Comparison of ENCODE assay signal across 19 cellular contexts in the genomic region with DNA sequence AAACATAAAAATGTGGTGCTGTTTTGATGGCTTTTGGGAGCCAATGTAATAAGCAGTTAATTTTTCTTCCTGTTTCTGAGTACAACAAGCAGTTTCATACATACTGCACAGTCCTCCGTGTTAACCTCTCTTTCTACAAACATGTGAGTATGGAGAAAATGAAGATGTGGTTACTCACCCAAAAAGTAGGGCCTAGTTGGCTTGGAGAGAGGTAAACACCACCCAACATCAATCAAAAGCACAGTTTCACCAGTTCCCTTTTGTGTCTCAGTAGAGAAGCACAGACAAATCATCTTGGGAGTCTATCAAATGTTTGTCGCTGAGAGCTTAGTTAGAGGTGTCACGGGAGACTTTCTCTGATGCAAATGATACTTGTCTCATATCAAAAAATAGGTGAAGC.
"Had no signal": no experiment of that assay in that cellular context is flagged by ENCODE, and none has a peak within 500 bp of the region (broad histone marks: within the 10 kb centered on the region; RNA-seq: fewer than 3 reads in every experiment).

No MANE protein-coding gene starts in this region.

- H3K9me3 ChIP-seq: esophagus squamous epithelium, pancreas, stomach, thoracic aorta, transverse colon had no signal

- H2AFZ ChIP-seq: hepatocyte had no signal

- H3K4me1 ChIP-seq: esophagus squamous epithelium, foreskin keratinocyte, pancreas, stomach, transverse colon had no signal

- H3K27me3 ChIP-seq: esophagus squamous epithelium, foreskin keratinocyte, hepatocyte, pancreas, stomach, transverse colon had no signal

- DNase-seq: esophagus squamous epithelium; foreskin keratinocyte; head of caudate nucleus; left colon; left ventricle myocardium superior; mesenchymal stem cell; midbrain; occipital lobe; pancreas; right cardiac atrium; small intestine; stimulated activated CD4-positive, alpha-beta T cell treated with anti-CD3 and anti-CD28 coated beads, Interleukin-12 subunit alpha, Interleukin-12 subunit beta, amount 100 ng/mL, for 4 hours; stimulated activated naive CD4-positive, alpha-beta T cell; stomach; substantia nigra; transverse colon had no signal

- ATAC-seq: foreskin keratinocyte, left colon, left ventricle myocardium superior, pancreas, right cardiac atrium had no signal

- H3K27ac ChIP-seq: esophagus squamous epithelium, foreskin keratinocyte, hepatocyte, pancreas, stomach, thoracic aorta, transverse colon had no signal

- H3K36me3 ChIP-seq: esophagus squamous epithelium, pancreas, stomach, thoracic aorta, transverse colon had no signal

- H3K79me2 ChIP-seq: hepatocyte had no signal

- H3K4me3 ChIP-seq: esophagus squamous epithelium, hepatocyte, lung, pancreas, stomach, thoracic aorta, transverse colon had no signal

- H3K4me2 ChIP-seq: hepatocyte had no signal
